8 cellular contexts compared by ENCODE assay signal in genomic region chr2:200525882-200526651, GRCh38. TPM values are rescaled to one million over a fixed set of nuclear protein-coding genes. Genes with fewer than 3 reads are reported as not detected.
A peak's percentile ranks its signal among the peaks of the same experiment; 100 is the strongest.
DNase-seq lines count a peak whose midpoint lies in the region; ATAC-seq and TF ChIP-seq lines count a peak whose summit lies in the region.

A gene with protein sequence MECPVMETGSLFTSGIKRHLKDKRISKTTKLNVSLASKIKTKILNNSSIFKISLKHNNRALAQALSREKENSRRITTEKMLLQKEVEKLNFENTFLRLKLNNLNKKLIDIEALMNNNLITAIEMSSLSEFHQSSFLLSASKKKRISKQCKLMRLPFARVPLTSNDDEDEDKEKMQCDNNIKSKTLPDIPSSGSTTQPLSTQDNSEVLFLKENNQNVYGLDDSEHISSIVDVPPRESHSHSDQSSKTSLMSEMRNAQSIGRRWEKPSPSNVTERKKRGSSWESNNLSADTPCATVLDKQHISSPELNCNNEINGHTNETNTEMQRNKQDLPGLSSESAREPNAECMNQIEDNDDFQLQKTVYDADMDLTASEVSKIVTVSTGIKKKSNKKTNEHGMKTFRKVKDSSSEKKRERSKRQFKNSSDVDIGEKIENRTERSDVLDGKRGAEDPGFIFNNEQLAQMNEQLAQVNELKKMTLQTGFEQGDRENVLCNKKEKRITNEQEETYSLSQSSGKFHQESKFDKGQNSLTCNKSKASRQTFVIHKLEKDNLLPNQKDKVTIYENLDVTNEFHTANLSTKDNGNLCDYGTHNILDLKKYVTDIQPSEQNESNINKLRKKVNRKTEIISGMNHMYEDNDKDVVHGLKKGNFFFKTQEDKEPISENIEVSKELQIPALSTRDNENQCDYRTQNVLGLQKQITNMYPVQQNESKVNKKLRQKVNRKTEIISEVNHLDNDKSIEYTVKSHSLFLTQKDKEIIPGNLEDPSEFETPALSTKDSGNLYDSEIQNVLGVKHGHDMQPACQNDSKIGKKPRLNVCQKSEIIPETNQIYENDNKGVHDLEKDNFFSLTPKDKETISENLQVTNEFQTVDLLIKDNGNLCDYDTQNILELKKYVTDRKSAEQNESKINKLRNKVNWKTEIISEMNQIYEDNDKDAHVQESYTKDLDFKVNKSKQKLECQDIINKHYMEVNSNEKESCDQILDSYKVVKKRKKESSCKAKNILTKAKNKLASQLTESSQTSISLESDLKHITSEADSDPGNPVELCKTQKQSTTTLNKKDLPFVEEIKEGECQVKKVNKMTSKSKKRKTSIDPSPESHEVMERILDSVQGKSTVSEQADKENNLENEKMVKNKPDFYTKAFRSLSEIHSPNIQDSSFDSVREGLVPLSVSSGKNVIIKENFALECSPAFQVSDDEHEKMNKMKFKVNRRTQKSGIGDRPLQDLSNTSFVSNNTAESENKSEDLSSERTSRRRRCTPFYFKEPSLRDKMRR (plus strand): TSS chr2:200526207. CDS start chr2:200532976, 6,769 bp downstream.

- ATAC-seq in GM18517 (IDR thresholded peaks at IDR 0.05; ENCODE audit: unreplicated experiment), result peak; percentile 100
- ATAC-seq in HG03039 (IDR thresholded peaks at IDR 0.05; ENCODE audit: unreplicated experiment), result peak; percentile 100
- ATAC-seq in right cardiac atrium, result peak; percentile 100
- ATAC-seq in aorta (ENCODE audit: low FRiP score), result peak; percentile 100

- WGBS in right cardiac atrium, result under 1% methylated on average over 56 of the region's 56 CpGs
- 0% methylated on average over 56 of the region's 56 CpGs for WGBS in aorta, 2 donors

- intact Hi-C loops in right cardiac atrium (cut with DNase I), result no loop called here
- intact Hi-C loops in aorta (cut with DNase I), result no loop called here

- H3K9me3 ChIP-seq in right cardiac atrium (ENCODE audit: control insufficient read depth, low read length) (no peaks in the 10 kb centered on the region), aorta (ENCODE audit: control insufficient read depth, low read length) (peaks cover 1% of the 10 kb centered on the region)

- H3K27me3 ChIP-seq in right cardiac atrium (ENCODE audit: control insufficient read depth, insufficient read depth), result no peaks in the 10 kb centered on the region
- H3K27me3 ChIP-seq in aorta (ENCODE audit: control insufficient read depth in 1 of 2, insufficient read depth in 2 of 2, low read length in 1 of 2), result no peaks in the 10 kb centered on the region

- H3K36me3 ChIP-seq in aorta (ENCODE audit: control insufficient read depth in 1 of 2, insufficient read depth in 2 of 2, low read length in 1 of 2), result no peaks in the 10 kb centered on the region

- peak; percentile 92 to 95 for DNase-seq in NCI-H2081 (lab: John Stamatoyannopoulos, UW)
- DNase-seq in T-helper 9 cell, result peak; percentile 91
- DNase-seq in astrocyte of the cerebellum (ENCODE audit: low read depth), result peak; percentile 71
- peak; percentile 95 to 98 (median 97) for DNase-seq in right cardiac atrium
- peak; percentile 96 for DNase-seq in putamen (ENCODE audit: low spot score)
- DNase-seq in aorta, result peak; percentile 97 to 98

- in situ Hi-C loops in astrocyte of the cerebellum (cut with HindIII; ENCODE audit: low sequenced_read_pairs), result no loop called here

- H3K4me1 ChIP-seq in right cardiac atrium (ENCODE audit: control insufficient read depth, insufficient read depth, low read length) (no peaks in the 10 kb centered on the region), aorta (ENCODE audit: control insufficient read depth in 1 of 2, insufficient read depth in 2 of 2, low read length in 2 of 2) (no peaks in the 10 kb centered on the region)

- TF ChIP-seq CTCF in astrocyte of the cerebellum (IDR thresholded peaks at IDR 0.05; ENCODE audit: low read depth, low read length, missing control alignments), result no peak

- peak within 1 kb of the TSS; percentile 81 for H3K4me3 ChIP-seq in astrocyte of the cerebellum (ENCODE audit: low read depth, low read length)
- H3K4me3 ChIP-seq in right cardiac atrium (ENCODE audit: low read length), result peak within 1 kb of the TSS; percentile 70
- H3K4me3 ChIP-seq in aorta (ENCODE audit: low read length in 2 of 2), result peak within 1 kb of the TSS; percentile 43 to 86

- no peak within 1 kb of the TSS for H3K27ac ChIP-seq in right cardiac atrium (ENCODE audit: low read length)
- no peak within 1 kb of the TSS for H3K27ac ChIP-seq in aorta (ENCODE audit: low read depth in 1 of 2, low read length in 2 of 2)

RNA-seq across cellular contexts. Expression of the gene that starts here (rescaled TPM):
- total RNA-seq in right cardiac atrium (1 to 10 TPM; 1.1 to 2.6 (median 1.8) TPM), aorta (1 to 10 TPM; 1.7 to 3.2 TPM)
- polyA plus RNA-seq in right cardiac atrium (0.81 TPM), aorta (1 to 10 TPM in 1 of 2 donors, under 1 TPM in 1; 1.00 to 1.3 TPM)
